In the genomic region with DNA sequence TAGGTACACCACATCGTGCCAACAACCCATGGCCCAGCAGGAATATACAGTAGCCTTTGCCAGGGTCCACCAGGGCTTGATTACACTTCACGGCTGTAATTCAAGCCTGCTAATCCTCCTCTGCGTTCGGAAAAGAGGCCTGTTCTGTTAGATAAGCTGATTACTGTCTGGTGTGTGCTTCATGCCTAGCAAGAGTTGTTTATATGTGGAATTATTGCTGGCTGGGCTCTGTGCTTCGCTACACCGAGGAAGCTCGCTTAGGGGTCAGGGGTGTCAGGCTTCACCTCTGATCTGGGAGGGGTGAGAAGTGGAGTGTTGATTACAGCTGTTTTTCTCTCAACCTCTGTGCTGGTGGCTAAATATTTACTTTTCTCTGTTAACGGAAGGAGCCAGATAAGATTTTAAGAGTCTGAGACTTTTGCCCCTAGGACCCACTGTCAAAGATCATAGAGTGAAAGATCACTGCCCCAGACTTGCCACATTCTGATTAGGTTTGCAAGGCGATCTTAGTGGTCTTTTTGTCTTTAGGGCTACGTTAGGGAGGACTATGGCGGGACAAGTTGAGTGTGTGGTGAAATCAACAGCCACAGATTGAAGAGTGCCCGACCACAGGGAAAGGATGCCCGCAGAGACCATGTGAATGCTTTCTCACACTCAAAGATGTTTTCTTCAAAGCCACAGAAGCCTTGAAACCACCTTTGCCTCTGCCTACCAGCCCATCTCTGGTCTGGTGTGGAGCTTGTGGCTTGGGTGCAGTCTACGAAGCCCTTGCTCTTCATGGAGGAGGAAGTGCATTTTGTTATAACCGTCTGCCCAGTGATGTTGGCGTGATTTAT, we compare ENCODE assay signal across 1 cellular context.
TF ChIP-seq lines count a peak whose summit lies in the region.

No MANE protein-coding gene starts in this region.

TF ChIP-seq in WTC11, 78 proteins besides CTCF, POLR2A, EP300 and RAD21 (continued from another document):
- TF ChIP-seq, protein P1, sequence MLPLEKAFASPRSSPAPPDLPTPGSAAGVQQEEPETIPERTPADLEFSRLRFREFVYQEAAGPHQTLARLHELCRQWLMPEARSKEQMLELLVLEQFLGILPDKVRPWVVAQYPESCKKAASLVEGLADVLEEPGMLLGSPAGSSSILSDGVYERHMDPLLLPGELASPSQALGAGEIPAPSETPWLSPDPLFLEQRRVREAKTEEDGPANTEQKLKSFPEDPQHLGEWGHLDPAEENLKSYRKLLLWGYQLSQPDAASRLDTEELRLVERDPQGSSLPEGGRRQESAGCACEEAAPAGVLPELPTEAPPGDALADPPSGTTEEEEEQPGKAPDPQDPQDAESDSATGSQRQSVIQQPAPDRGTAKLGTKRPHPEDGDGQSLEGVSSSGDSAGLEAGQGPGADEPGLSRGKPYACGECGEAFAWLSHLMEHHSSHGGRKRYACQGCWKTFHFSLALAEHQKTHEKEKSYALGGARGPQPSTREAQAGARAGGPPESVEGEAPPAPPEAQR (CRISPR knock-in tag; IDR thresholded peaks at IDR 0.05): no peak
- TF ChIP-seq NR1H2 (CRISPR knock-in tag; IDR thresholded peaks at IDR 0.05): no peak
- TF ChIP-seq JUN (CRISPR knock-in tag; IDR thresholded peaks at IDR 0.05): no peak
- no peak for TF ChIP-seq ZNF232 (CRISPR knock-in tag; IDR thresholded peaks at IDR 0.05)
- TF ChIP-seq ATF1 (CRISPR knock-in tag; IDR thresholded peaks at IDR 0.05): no peak
- TF ChIP-seq, protein P2, sequence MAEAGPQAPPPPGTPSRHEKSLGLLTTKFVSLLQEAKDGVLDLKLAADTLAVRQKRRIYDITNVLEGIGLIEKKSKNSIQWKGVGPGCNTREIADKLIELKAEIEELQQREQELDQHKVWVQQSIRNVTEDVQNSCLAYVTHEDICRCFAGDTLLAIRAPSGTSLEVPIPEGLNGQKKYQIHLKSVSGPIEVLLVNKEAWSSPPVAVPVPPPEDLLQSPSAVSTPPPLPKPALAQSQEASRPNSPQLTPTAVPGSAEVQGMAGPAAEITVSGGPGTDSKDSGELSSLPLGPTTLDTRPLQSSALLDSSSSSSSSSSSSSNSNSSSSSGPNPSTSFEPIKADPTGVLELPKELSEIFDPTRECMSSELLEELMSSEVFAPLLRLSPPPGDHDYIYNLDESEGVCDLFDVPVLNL (CRISPR knock-in tag; IDR thresholded peaks at IDR 0.05; ENCODE audit: borderline replicate concordance, low read depth): no peak
- TF ChIP-seq ZNF317 (CRISPR knock-in tag; IDR thresholded peaks at IDR 0.05; ENCODE audit: borderline replicate concordance, low read depth): no peak
- TF ChIP-seq FOXJ3 (CRISPR knock-in tag; IDR thresholded peaks at IDR 0.05; ENCODE audit: borderline replicate concordance): no peak
